In genomic region chr10:51083280-51083986, GRCh38 we compare ENCODE assay signal across 16 cellular contexts. TPM values are rescaled to one million over a fixed set of nuclear protein-coding genes. Genes with fewer than 3 reads are reported as not detected.
DNase-seq lines count a peak whose midpoint lies in the region; ATAC-seq and TF ChIP-seq lines count a peak whose summit lies in the region.
"Had no signal": no experiment of that assay in that cellular context is flagged by ENCODE, and none has a peak within 500 bp of the region (broad histone marks: within the 10 kb centered on the region; RNA-seq: fewer than 3 reads in every experiment).

No MANE protein-coding gene starts in this region.

- BruUV-seq in mammary epithelial cell (replicated peaks; lab: Mats Ljungman, UMichigan), result no TSS peak

- dilution Hi-C loops in mammary epithelial cell (cut with HindIII; ENCODE audit: low sequenced_read_pairs), result no loop called here

- H3K9me3 ChIP-seq in breast epithelium (no peaks in the 10 kb centered on the region), mammary epithelial cell (replicated peaks; ENCODE audit: insufficient read depth, low read length) (no peaks in the 10 kb centered on the region), muscle layer of colon (ENCODE audit: low read length) (no peaks in the 10 kb centered on the region), aorta (ENCODE audit: control insufficient read depth, low read length) (no peaks in the 10 kb centered on the region), thyroid gland (no peaks in the 10 kb centered on the region)
- H3K9me3 ChIP-seq: A549, HAP-1 had no signal

- in situ Hi-C loops in mammary epithelial cell (cut with MboI; ENCODE audit: low sequenced_read_pairs in 2 of 2), result no loop called here

- intact Hi-C loops in breast epithelium (cut with DNase I; ENCODE audit: low total_unique reads) (no loop called here), mammary epithelial cell (cut with micrococcal nuclease) (no loop called here), aorta (cut with DNase I) (no loop called here), thyroid gland (cut with DNase I) (no loop called here)

- CTCF ChIA-PET in mammary epithelial cell (lab: Charles Lee; ENCODE audit: low non-redundant PET), result interaction anchor here (0.6 kb wide), 1 partner anchor 29 kb away, joined by 3 read pairs; no protein-coding TSS in a partner anchor

- H3K27me3 ChIP-seq in breast epithelium (no peaks in the 10 kb centered on the region), mammary epithelial cell (ENCODE audit: insufficient read depth, low read length) (no peaks in the 10 kb centered on the region), muscle layer of colon (ENCODE audit: control insufficient read depth in 1 of 2, insufficient read depth in 2 of 2, low read length in 2 of 2) (no peaks in the 10 kb centered on the region), aorta (ENCODE audit: control insufficient read depth in 1 of 2, insufficient read depth in 2 of 2, low read length in 1 of 2) (no peaks in the 10 kb centered on the region), thyroid gland (no peaks in the 10 kb centered on the region)

- no peaks in the 10 kb centered on the region for H4K20me1 ChIP-seq in mammary epithelial cell (ENCODE audit: insufficient read depth, low read length)

- no peaks in the 10 kb centered on the region for H3K79me2 ChIP-seq in mammary epithelial cell (ENCODE audit: insufficient read depth, low read length)

- TF ChIP-seq POLR2A in breast epithelium (IDR thresholded peaks at IDR 0.05), result no peak
- no peak for TF ChIP-seq POLR2A in thyroid gland (IDR thresholded peaks at IDR 0.05)

- H3K4me3 ChIP-seq in breast epithelium, result peak overlapping the region in 1 of 3 donors; percentile 25
- no peak overlapping the region for H3K4me3 ChIP-seq in mammary epithelial cell (replicated peaks in 1 of 3; ENCODE audit: insufficient read depth in 1 of 3, low read depth in 2 of 3, low read length in 3 of 3)
- H3K4me3 ChIP-seq in fibroblast of pulmonary artery (replicated peaks; ENCODE audit: low read depth, low read length), result no peak overlapping the region
- peak overlapping the region; percentile 18 to 24 for H3K4me3 ChIP-seq in muscle layer of colon (ENCODE audit: low read depth in 1 of 2, low read length in 2 of 2)
- peak overlapping the region in 1 of 2 donors; percentile 4 for H3K4me3 ChIP-seq in aorta (ENCODE audit: low read length in 2 of 2)
- no peak overlapping the region for H3K4me3 ChIP-seq in thyroid gland (replicated peaks in 1 of 3)
- H3K4me3 ChIP-seq: A549, HAP-1 had no signal

- WGBS in mammary epithelial cell (ENCODE audit: low coverage, missing lambda C conversion rate), result 35% methylated on average over 6 of the region's 6 CpGs
- 4 to 6% methylated on average over 6 of the region's 6 CpGs for WGBS in aorta, 2 donors
- 74 to 75% methylated on average over 6 of the region's 6 CpGs for WGBS in thyroid gland, 2 donors

- no peak for TF ChIP-seq CTCF in breast epithelium (IDR thresholded peaks at IDR 0.05)
- no peak for TF ChIP-seq CTCF in mammary epithelial cell (conservative IDR thresholded peaks at IDR 0.05 in 1 of 2, IDR thresholded peaks at IDR 0.05 in 1 of 2; ENCODE audit: extremely low read depth in 1 of 2, insufficient read depth in 1 of 2, low read depth in 1 of 2, low read length in 2 of 2)
- TF ChIP-seq CTCF in fibroblast of pulmonary artery (IDR thresholded peaks at IDR 0.05; ENCODE audit: low read length, missing control alignments), result peak; percentile 6
- no peak for TF ChIP-seq CTCF in thyroid gland (IDR thresholded peaks at IDR 0.05)

- ATAC-seq in aorta (ENCODE audit: low FRiP score), result peak; percentile 52
- ATAC-seq in GM19452 (IDR thresholded peaks at IDR 0.05; ENCODE audit: unreplicated experiment), result no peak
- ATAC-seq: A549, sciatic nerve had no signal

- no peak overlapping the region for H3K4me2 ChIP-seq in mammary epithelial cell (ENCODE audit: insufficient read depth, low read depth, low read length)
- H3K4me2 ChIP-seq: A549 had no signal

- H3K9ac ChIP-seq in mammary epithelial cell (ENCODE audit: insufficient read depth, low read length), result no peak overlapping the region
- no peak overlapping the region for H3K9ac ChIP-seq in muscle layer of colon (ENCODE audit: low read length)

- H3K27ac ChIP-seq in breast epithelium, result peak overlapping the region; percentile 33 to 77
- H3K27ac ChIP-seq in mammary epithelial cell (ENCODE audit: insufficient read depth, low read depth, low read length), result no peak overlapping the region
- H3K27ac ChIP-seq in muscle layer of colon (ENCODE audit: low read depth, low read length), result peak overlapping the region; percentile 80
- H3K27ac ChIP-seq in aorta (ENCODE audit: low read depth in 1 of 2, low read length in 2 of 2), result peak overlapping the region; percentile 28 to 95
- peak overlapping the region in 1 of 3 donors; percentile 6 for H3K27ac ChIP-seq in thyroid gland
- H3K27ac ChIP-seq: A549, epithelial cell of prostate, HL-60 had no signal

- H3K4me1 ChIP-seq in breast epithelium (no peaks in the 10 kb centered on the region), mammary epithelial cell (ENCODE audit: insufficient read depth, low read length) (no peaks in the 10 kb centered on the region), muscle layer of colon (ENCODE audit: insufficient read depth, low read length) (peaks cover 38% of the 10 kb centered on the region), aorta (ENCODE audit: control insufficient read depth in 1 of 2, insufficient read depth in 2 of 2, low read length in 2 of 2) (peaks cover 8 to 9% of the 10 kb centered on the region in 2 donors), thyroid gland (peaks cover 7 to 8% of the 10 kb centered on the region in 2 donors)
- H3K4me1 ChIP-seq: A549, HAP-1 had no signal

- no peak overlapping the region for H2AFZ ChIP-seq in mammary epithelial cell (ENCODE audit: low read depth, low read length)

- DNase-seq in breast epithelium (ENCODE audit: low spot score in 2 of 2), result no peak
- DNase-seq in mammary epithelial cell, result no peak
- peak; percentile 32 for DNase-seq in fibroblast of pulmonary artery (ENCODE audit: low read depth)
- DNase-seq in aorta, result no peak
- no peak for DNase-seq in nucleus accumbens (lab: John Stamatoyannopoulos, UW)
- no peak for DNase-seq in thyroid gland
- DNase-seq: activated effector memory CD4-positive, alpha-beta T cell treated with Interleukin-2 at 50 U/mL for 16 hours; NCI-H2107; NK-92 treated with Interleukin-12 subunit alpha and Interleukin-12 subunit beta, amount 100 ng/mL, for 24 hours had no signal

- H3K36me3 ChIP-seq in breast epithelium (no peaks in the 10 kb centered on the region), mammary epithelial cell (ENCODE audit: insufficient read depth, low read length) (no peaks in the 10 kb centered on the region), muscle layer of colon (ENCODE audit: insufficient read depth, low read length) (no peaks in the 10 kb centered on the region), aorta (ENCODE audit: control insufficient read depth in 1 of 2, insufficient read depth in 2 of 2, low read length in 1 of 2) (no peaks in the 10 kb centered on the region), thyroid gland (no peaks in the 10 kb centered on the region)
- H3K36me3 ChIP-seq: HAP-1 had no signal

RNA-seq across cellular contexts. Expression of gene PRKG1, which starts 9.1 kb away (rescaled TPM):
- total RNA-seq in breast epithelium, result 10 to 100 TPM; 10.9 to 36.9 (median 19.7) TPM
- total RNA-seq in mammary epithelial cell, result 1 to 10 TPM in 1 of 2 donors, under 1 TPM in 1; 0.45 to 2.2 TPM
- 0.03 TPM for polyA plus RNA-seq in mammary epithelial cell
- polyA minus RNA-seq in mammary epithelial cell, result not detected
- 100 to 1,000 TPM; 153 to 199 TPM for total RNA-seq in aorta
- polyA plus RNA-seq in aorta, result 10 to 100 TPM; 26.2 to 35.7 TPM
- total RNA-seq in thyroid gland, result 10 to 100 TPM; 26.5 to 72.3 (median 58.1) TPM
- polyA plus RNA-seq: A549 had no signal

Comparison
In these comparisons a context has a peak if more than half of its experiments do, and no peak if none do; other contexts are left out.
1. H3K4me3 ChIP-seq: peak in muscle layer of colon (2 of 2); none in mammary epithelial cell (0 of 3), fibroblast of pulmonary artery (single experiment) and thyroid gland (0 of 3).